Comparison of ENCODE assay signal across 8 cellular contexts in genomic region chr10:119871881-119872609, GRCh38. TPM values are rescaled to one million over a fixed set of nuclear protein-coding genes. Genes with fewer than 3 reads are reported as not detected.
DNase-seq lines count a peak whose midpoint lies in the region; ATAC-seq, FAIRE-seq and TF ChIP-seq lines count a peak whose summit lies in the region.

No MANE protein-coding gene starts in this region.

- H3K27me3 ChIP-seq in cardiac muscle cell (no peaks in the 10 kb centered on the region), uterus (no peaks in the 10 kb centered on the region)

- H3K4me3 Mint-ChIP-seq in CD14-positive monocyte = peak overlapping the region; percentile 78 to 79
- H3K4me3 Mint-ChIP-seq in progenitor cell of endocrine pancreas (ENCODE audit: low read depth) = peak overlapping the region; percentile 92

- H3K36me3 Mint-ChIP-seq in CD14-positive monocyte (peaks cover 3 to 6% of the 10 kb centered on the region in 2 donors), progenitor cell of endocrine pancreas (ENCODE audit: insufficient read depth) (no peaks in the 10 kb centered on the region)

- intact Hi-C loops in CD14-positive monocyte (cut with micrococcal nuclease) = loop anchor here (2.0 to 10.0 kb wide), 3 partner anchors 21 to 1527 kb away; partner anchors contain the start of genes TIAL1 (in 2 of the 2), FAM204A (in 1 of the 2) and SEC23IP (in 1 of the 2)
- intact Hi-C loops in uterus (cut with DNase I; ENCODE audit: low total_unique reads) = no loop called here

- H3K27ac Mint-ChIP-seq in CD14-positive monocyte (peak overlapping the region; percentile 49 to 78 (median 73)), progenitor cell of endocrine pancreas (peak overlapping the region; percentile 92)

- H3K4me3 ChIP-seq in cardiac muscle cell (peak overlapping the region; percentile 52), uterus (peak overlapping the region; percentile 61 to 83)

- peak overlapping the region; percentile 90 for H3K27ac ChIP-seq in cardiac muscle cell
- peak overlapping the region; percentile 85 to 91 for H3K27ac ChIP-seq in uterus

- H3K36me3 ChIP-seq in cardiac muscle cell (no peaks in the 10 kb centered on the region), uterus (no peaks in the 10 kb centered on the region)

- no peak for TF ChIP-seq CTCF in CD14-positive monocyte (IDR thresholded peaks at IDR 0.05)
- no peak for TF ChIP-seq CTCF in cardiac muscle cell (IDR thresholded peaks at IDR 0.05; ENCODE audit: low read depth, low read length)
- TF ChIP-seq CTCF in progenitor cell of endocrine pancreas (IDR thresholded peaks at IDR 0.05; ENCODE audit: unreplicated experiment) = no peak
- TF ChIP-seq CTCF in uterus (IDR thresholded peaks at IDR 0.05) = no peak

- H3K4me1 Mint-ChIP-seq in CD14-positive monocyte (peaks cover 55% of the 10 kb centered on the region), progenitor cell of endocrine pancreas (ENCODE audit: low read depth) (peaks cover 19% of the 10 kb centered on the region)

- H3K9me3 ChIP-seq in cardiac muscle cell (ENCODE audit: low read depth) (no peaks in the 10 kb centered on the region), uterus (no peaks in the 10 kb centered on the region)

- no peak for TF ChIP-seq POLR2A in uterus (IDR thresholded peaks at IDR 0.05)

- H3K27me3 Mint-ChIP-seq in CD14-positive monocyte (ENCODE audit: low read depth in 3 of 3) = no peaks in the 10 kb centered on the region
- no peaks in the 10 kb centered on the region for H3K27me3 Mint-ChIP-seq in progenitor cell of endocrine pancreas

- H3K9me3 Mint-ChIP-seq in CD14-positive monocyte (peaks cover 0 to 1% (median 0%) of the 10 kb centered on the region in 7 donors), progenitor cell of endocrine pancreas (ENCODE audit: low read depth) (no peaks in the 10 kb centered on the region)

- ATAC-seq in GM19351 (IDR thresholded peaks at IDR 0.05; ENCODE audit: unreplicated experiment) (peak; percentile 38), HG03442 (IDR thresholded peaks at IDR 0.05; ENCODE audit: unreplicated experiment) (peak; percentile 26)

- DNase-seq in CD14-positive monocyte (ENCODE audit: low spot score) (no peak), RCC 7860 (ENCODE audit: low spot score) (peak; percentile 21), activated gamma-delta T cell (lab: John Stamatoyannopoulos, UW) (peak; percentile 46), cardiac muscle cell (ENCODE audit: low read depth in 1 of 2, low spot score in 1 of 2) (peak; percentile 75 to 76), progenitor cell of endocrine pancreas (ENCODE audit: low spot score, unreplicated experiment) (peak; percentile 56), uterus (peak; percentile 34 to 59)

- no peak for FAIRE-seq in RCC 7860 (lab: Jason Lieb, UNC)

- H3K4me1 ChIP-seq in cardiac muscle cell (ENCODE audit: low read depth) (peaks cover 11% of the 10 kb centered on the region), uterus (no peaks in the 10 kb centered on the region)

RNA-seq across cellular contexts. Expression of gene MCMBP, which starts 0.6 kb away (rescaled TPM):
- polyA plus RNA-seq in CD14-positive monocyte (10 to 100 TPM; 75.3 to 96.7 TPM), cardiac muscle cell (39.7 and 46.3 TPM in 2 replicates)
- total RNA-seq in cardiac muscle cell (29.2 and 41.1 TPM in 2 replicates), progenitor cell of endocrine pancreas (44.9 and 47.0 TPM in 2 replicates), uterus (10 to 100 TPM; 69.4 to 84.7 (median 76.7) TPM)

RNA-seq across cellular contexts. Expression of gene SEC23IP, which starts 20.5 kb away (rescaled TPM):
- 10 to 100 TPM; 42.0 to 43.8 TPM for polyA plus RNA-seq in CD14-positive monocyte
- 22.9 and 42.1 TPM in 2 replicates for total RNA-seq in cardiac muscle cell
- 40.8 and 42.8 TPM in 2 replicates for polyA plus RNA-seq in cardiac muscle cell
- 67.8 and 75.6 TPM in 2 replicates for total RNA-seq in progenitor cell of endocrine pancreas
- total RNA-seq in uterus = 10 to 100 TPM in 3 of 4 donors, 1 to 10 TPM in 1; 8.7 to 70.9 (median 26.5) TPM
